16 cellular contexts compared by ENCODE assay signal in the genomic region with DNA sequence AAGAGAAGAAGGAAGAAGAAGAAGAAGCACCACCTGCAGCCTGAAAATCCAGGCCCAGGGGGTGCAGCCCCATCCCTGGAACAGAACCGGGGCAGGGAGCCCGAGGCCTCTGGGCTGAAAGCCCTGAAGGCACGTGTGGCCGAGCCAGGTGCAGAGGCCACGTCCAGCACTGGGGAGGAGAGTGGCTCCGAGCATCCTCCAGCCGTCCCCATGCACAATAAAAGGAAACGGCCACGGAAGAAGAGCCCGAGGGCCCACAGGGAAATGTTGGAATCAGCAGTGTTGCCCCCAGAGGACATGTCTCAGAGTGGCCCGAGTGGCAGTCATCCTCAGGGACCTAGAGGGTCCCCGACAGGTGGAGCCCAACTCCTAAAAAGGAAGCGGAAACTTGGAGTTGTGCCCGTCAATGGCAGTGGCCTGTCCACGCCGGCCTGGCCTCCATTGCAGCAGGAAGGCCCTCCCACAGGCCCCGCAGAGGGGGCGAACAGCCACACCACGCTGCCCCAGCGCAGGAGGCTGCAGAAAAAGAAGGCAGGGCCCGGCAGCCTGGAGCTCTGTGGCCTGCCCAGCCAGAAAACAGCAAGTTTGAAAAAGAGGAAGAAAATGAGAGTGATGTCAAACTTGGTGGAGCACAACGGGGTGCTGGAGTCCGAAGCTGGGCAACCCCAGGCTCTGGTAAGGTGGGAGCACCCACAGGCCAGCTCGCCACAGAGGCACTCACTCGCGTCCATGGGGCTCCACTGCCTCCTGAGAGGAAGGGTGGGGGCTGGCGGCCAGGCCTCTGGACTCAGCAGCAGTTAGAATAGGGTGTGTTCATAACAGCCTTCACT. TPM values are rescaled to one million over a fixed set of nuclear protein-coding genes. Genes with fewer than 3 reads are reported as not detected.
A peak's percentile ranks its signal among the peaks of the same experiment; 100 is the strongest.
DNase-seq lines count a peak whose midpoint lies in the region; ATAC-seq and TF ChIP-seq lines count a peak whose summit lies in the region.
"Had no signal": no experiment of that assay in that cellular context is flagged by ENCODE, and none has a peak within 500 bp of the region (broad histone marks: within the 10 kb centered on the region; RNA-seq: fewer than 3 reads in every experiment).

No MANE protein-coding gene starts in this region.

- peaks cover 0 to 7% of the 10 kb centered on the region in 2 donors for H3K4me1 ChIP-seq in left lung
- H3K4me1 ChIP-seq in ovary (ENCODE audit: insufficient read depth): no peaks in the 10 kb centered on the region
- H3K4me1 ChIP-seq: HAP-1 had no signal

- DNase-seq in stimulated activated naive CD8-positive, alpha-beta T cell treated with anti-CD3 and anti-CD28 coated beads, Interleukin-15, Interleukin-2, amounts not matched to agents 100 U/mL and 50 U/mL, for 24 hours: no peak
- DNase-seq in stimulated activated naive CD8-positive, alpha-beta T cell treated with anti-CD3 and anti-CD28 coated beads, Interleukin-15, amount 100 ng/mL, for 72 hours: no peak
- DNase-seq in left lung: no peak
- no peak for DNase-seq in GM13976 (ENCODE audit: low spot score)
- no peak for DNase-seq in effector memory CD8-positive, alpha-beta T cell
- DNase-seq in ovary: no peak
- DNase-seq: activated CD4-positive, alpha-beta T cell treated with anti-CD3 and anti-CD28 coated beads, Interleukin-2, amount 10 ng/mL, durations not matched to agents 24 days and 14 days; DMS 273 treated with DMSO at 0.1 percent for 48 hours; foreskin fibroblast; mesenchymal stem cell; NCI-H187; retina; T1000 had no signal

- TF ChIP-seq CTCF in left lung (IDR thresholded peaks at IDR 0.05) (no peak), GM13976 (IDR thresholded peaks at IDR 0.05; ENCODE audit: borderline replicate concordance, control extremely low read depth, extremely low read depth, insufficient read depth, missing control alignments) (no peak), ovary (IDR thresholded peaks at IDR 0.05) (no peak)

- H3K36me3 ChIP-seq in left lung (peaks cover 3 to 100% of the 10 kb centered on the region in 2 donors), ovary (no peaks in the 10 kb centered on the region)

- H3K36me3 Mint-ChIP-seq in activated T-helper 17 cell treated with anti-CD3 and anti-CD28 coated beads, Interleukin-2, amount 50 U/mL, for 72 hours (ENCODE audit: low read depth): peaks cover 98% of the 10 kb centered on the region
- H3K36me3 Mint-ChIP-seq in effector memory CD8-positive, alpha-beta T cell (ENCODE audit: insufficient read depth): peaks cover 75% of the 10 kb centered on the region

- H3K9me3 Mint-ChIP-seq in stimulated activated naive CD8-positive, alpha-beta T cell treated with anti-CD3 and anti-CD28 coated beads, Interleukin-15, amount 100 ng/mL, for 72 hours: no peaks in the 10 kb centered on the region
- no peaks in the 10 kb centered on the region for H3K9me3 Mint-ChIP-seq in activated T-helper 17 cell treated with anti-CD3 and anti-CD28 coated beads, Interleukin-2, amount 50 U/mL, for 72 hours
- H3K9me3 Mint-ChIP-seq in effector memory CD8-positive, alpha-beta T cell: no peaks in the 10 kb centered on the region
- H3K9me3 Mint-ChIP-seq: activated CD4-positive, alpha-beta T cell treated with anti-CD3 and anti-CD28 coated beads, Interleukin-2, amount 10 ng/mL, durations not matched to agents 24 days and 14 days had no signal

- no peaks in the 10 kb centered on the region for H3K27me3 Mint-ChIP-seq in stimulated activated naive CD8-positive, alpha-beta T cell treated with anti-CD3 and anti-CD28 coated beads, Interleukin-15, amount 100 ng/mL, for 72 hours
- no peaks in the 10 kb centered on the region for H3K27me3 Mint-ChIP-seq in activated T-helper 17 cell treated with anti-CD3 and anti-CD28 coated beads, Interleukin-2, amount 50 U/mL, for 72 hours
- H3K27me3 Mint-ChIP-seq in effector memory CD8-positive, alpha-beta T cell: no peaks in the 10 kb centered on the region
- H3K27me3 Mint-ChIP-seq: activated CD4-positive, alpha-beta T cell treated with anti-CD3 and anti-CD28 coated beads, Interleukin-2, amount 10 ng/mL, durations not matched to agents 24 days and 14 days had no signal

- H3K4me3 Mint-ChIP-seq in stimulated activated naive CD8-positive, alpha-beta T cell treated with anti-CD3 and anti-CD28 coated beads, Interleukin-15, amount 100 ng/mL, for 72 hours: no peak overlapping the region
- H3K4me3 Mint-ChIP-seq in activated T-helper 17 cell treated with anti-CD3 and anti-CD28 coated beads, Interleukin-2, amount 50 U/mL, for 72 hours: no peak overlapping the region
- no peak overlapping the region for H3K4me3 Mint-ChIP-seq in effector memory CD8-positive, alpha-beta T cell
- H3K4me3 Mint-ChIP-seq: activated CD4-positive, alpha-beta T cell treated with anti-CD3 and anti-CD28 coated beads, Interleukin-2, amount 10 ng/mL, durations not matched to agents 24 days and 14 days had no signal

- intact Hi-C loops in left lung (cut with DNase I): no loop called here
- intact Hi-C loops in ovary (cut with DNase I): no loop called here

- no peaks in the 10 kb centered on the region for H3K9me3 ChIP-seq in left lung
- no peaks in the 10 kb centered on the region for H3K9me3 ChIP-seq in ovary
- H3K9me3 ChIP-seq: HAP-1 had no signal

- in situ Hi-C loops in GM13976 (cut with MboI; ENCODE audit: low sequenced_read_pairs, unreplicated experiment): no loop called here

- H3K27ac Mint-ChIP-seq in stimulated activated naive CD8-positive, alpha-beta T cell treated with anti-CD3 and anti-CD28 coated beads, Interleukin-15, amount 100 ng/mL, for 72 hours: peak overlapping the region in 1 of 2 donors; percentile 64
- peak overlapping the region; percentile 76 for H3K27ac Mint-ChIP-seq in activated T-helper 17 cell treated with anti-CD3 and anti-CD28 coated beads, Interleukin-2, amount 50 U/mL, for 72 hours
- H3K27ac Mint-ChIP-seq in effector memory CD8-positive, alpha-beta T cell: no peak overlapping the region
- H3K27ac Mint-ChIP-seq: activated CD4-positive, alpha-beta T cell treated with anti-CD3 and anti-CD28 coated beads, Interleukin-2, amount 10 ng/mL, durations not matched to agents 24 days and 14 days had no signal

- peak; percentile 33 for ATAC-seq in stimulated activated naive CD8-positive, alpha-beta T cell treated with anti-CD3 and anti-CD28 coated beads, Interleukin-15, Interleukin-2, amounts not matched to agents 100 U/mL and 50 U/mL, for 24 hours
- ATAC-seq in stimulated activated naive CD8-positive, alpha-beta T cell treated with anti-CD3 and anti-CD28 coated beads, Interleukin-15, amount 100 ng/mL, for 72 hours: no peak
- no peak for ATAC-seq in activated T-helper 17 cell treated with anti-CD3 and anti-CD28 coated beads, Interleukin-2, amount 50 U/mL, for 72 hours (replicated peaks)
- ATAC-seq in left lung (peak; percentile 23), HG02840 (IDR thresholded peaks at IDR 0.05; ENCODE audit: low FRiP score, unreplicated experiment) (no peak)
- ATAC-seq in effector memory CD8-positive, alpha-beta T cell (replicated peaks): no peak

- TF ChIP-seq POLR2A in ovary (IDR thresholded peaks at IDR 0.05): no peak

- TF ChIP-seq EP300 in ovary (IDR thresholded peaks at IDR 0.05): no peak

- H3K4me3 ChIP-seq in left lung (no peak overlapping the region), ovary (no peak overlapping the region)
- H3K4me3 ChIP-seq: HAP-1 had no signal

- WGBS in ovary, 3 donors: 87 to 89% (median 89%) methylated on average over 27 of the region's 27 CpGs

- H3K4me1 Mint-ChIP-seq in stimulated activated naive CD8-positive, alpha-beta T cell treated with anti-CD3 and anti-CD28 coated beads, Interleukin-15, amount 100 ng/mL, for 72 hours: no peaks in the 10 kb centered on the region
- H3K4me1 Mint-ChIP-seq in activated T-helper 17 cell treated with anti-CD3 and anti-CD28 coated beads, Interleukin-2, amount 50 U/mL, for 72 hours: no peaks in the 10 kb centered on the region
- peaks cover 0 to 6% of the 10 kb centered on the region in 2 donors for H3K4me1 Mint-ChIP-seq in effector memory CD8-positive, alpha-beta T cell (ENCODE audit: low read depth in 2 of 2)

- H3K27me3 ChIP-seq in left lung: no peaks in the 10 kb centered on the region
- no peaks in the 10 kb centered on the region for H3K27me3 ChIP-seq in ovary

- peak overlapping the region in 1 of 2 donors; percentile 43 for H3K27ac ChIP-seq in left lung
- no peak overlapping the region for H3K27ac ChIP-seq in ovary

RNA-seq across cellular contexts. Expression of a gene that starts 28.4 kb away (rescaled TPM):
- 10 to 100 TPM; 34.5 to 76.3 TPM for total RNA-seq in activated T-helper 17 cell treated with anti-CD3 and anti-CD28 coated beads, Interleukin-2, amount 50 U/mL, for 72 hours
- total RNA-seq in left lung: 10 to 100 TPM; 16.0 to 20.3 TPM
- total RNA-seq in ovary: 10 to 100 TPM; 17.3 to 31.8 (median 29.0) TPM
- polyA plus RNA-seq in ovary: 10 to 100 TPM; 11.3 to 19.8 TPM

RNA-seq across cellular contexts. Expression of a gene that starts 28.5 kb away (rescaled TPM):
- total RNA-seq in activated T-helper 17 cell treated with anti-CD3 and anti-CD28 coated beads, Interleukin-2, amount 50 U/mL, for 72 hours: 1 to 10 TPM in 1 of 2 donors, under 1 TPM in 1; 0.50 to 1.0 TPM
- total RNA-seq in left lung (under 1 TPM; 0.29 to 0.58 TPM), ovary (1 to 10 TPM in 5 of 7 donors, under 1 TPM in 2; 0.69 to 2.9 (median 1.5) TPM)
- polyA plus RNA-seq in ovary: under 1 TPM; 0.58 to 0.68 TPM

RNA-seq across cellular contexts. Expression of a gene that starts 31.1 kb away (rescaled TPM):
- total RNA-seq in activated T-helper 17 cell treated with anti-CD3 and anti-CD28 coated beads, Interleukin-2, amount 50 U/mL, for 72 hours: 100 to 1,000 TPM; 102 to 115 TPM
- total RNA-seq in left lung (100 to 1,000 TPM; 287 to 305 TPM), ovary (100 to 1,000 TPM in 3 of 7 donors, 10 to 100 TPM in 4; 21.6 to 125 (median 93.3) TPM)
- polyA plus RNA-seq in ovary: 10 to 100 TPM; 19.9 to 36.0 TPM

Comparison
In these comparisons a context has a peak if more than half of its experiments do, and no peak if none do; other contexts are left out.
1. ATAC-seq: peak in stimulated activated naive CD8-positive, alpha-beta T cell treated with anti-CD3 and anti-CD28 coated beads, Interleukin-15, Interleukin-2, amounts not matched to agents 100 U/mL and 50 U/mL, for 24 hours (single experiment) and left lung (single experiment); none in stimulated activated naive CD8-positive, alpha-beta T cell treated with anti-CD3 and anti-CD28 coated beads, Interleukin-15, amount 100 ng/mL, for 72 hours (single experiment), activated T-helper 17 cell treated with anti-CD3 and anti-CD28 coated beads, Interleukin-2, amount 50 U/mL, for 72 hours (single experiment), effector memory CD8-positive, alpha-beta T cell (single experiment) and HG02840 (single experiment).